8 cellular contexts compared by ENCODE assay signal in genomic region chr3:187740446-187741399, GRCh38.
DNase-seq lines count a peak whose midpoint lies in the region; ATAC-seq and TF ChIP-seq lines count a peak whose summit lies in the region.

No MANE protein-coding gene starts in this region.

- H3K27me3 ChIP-seq in GM06990 (replicated peaks; ENCODE audit: control insufficient read depth, insufficient read depth, low read length): no peaks in the 10 kb centered on the region; the same call in none of the 2 replicates

- H3K4me3 ChIP-seq in GM06990 (replicated peaks; ENCODE audit: low read depth, low read length) (peak overlapping the region; percentile 10; the same call in 1 of the 2 replicates), choroid plexus epithelial cell (ENCODE audit: low read depth, low read length) (peak overlapping the region; percentile 97)

- no peaks in the 10 kb centered on the region for H3K36me3 ChIP-seq in GM06990 (ENCODE audit: control insufficient read depth, insufficient read depth, low read length)

- DNase-seq in GM06990 (ENCODE audit: extremely low read depth, insufficient read length) (peak; percentile 51), NCI-H1694 (lab: John Stamatoyannopoulos, UW) (peak; percentile 47), choroid plexus epithelial cell (ENCODE audit: low read depth) (peak; percentile 87), kidney tubule cell (ENCODE audit: low spot score) (peak; percentile 61)
- peak; percentile 54 for DNase-seq in activated CD4-positive, alpha-beta T cell treated with anti-CD3 and anti-CD28 coated beads for 1 hour
- peak; percentile 73 for DNase-seq in stimulated activated CD4-positive, alpha-beta T cell treated with anti-CD3 and anti-CD28 coated beads, Interleukin-12 subunit alpha, Interleukin-12 subunit beta, amount 100 ng/mL, for 4 hours

- TF ChIP-seq CTCF in GM06990 (IDR thresholded peaks at IDR 0.05; ENCODE audit: insufficient read depth, low read length, poor library complexity, severe bottlenecking) (peak; percentile 97), choroid plexus epithelial cell (conservative IDR thresholded peaks at IDR 0.05; ENCODE audit: low read depth, low read length) (peak; percentile 81)

- ATAC-seq in GM21786 (IDR thresholded peaks at IDR 0.05; ENCODE audit: unreplicated experiment) (no peak), HG03097 (IDR thresholded peaks at IDR 0.05; ENCODE audit: low FRiP score, unreplicated experiment) (no peak)
